ENCODE assay signal across 8 cellular contexts in the genomic region with DNA sequence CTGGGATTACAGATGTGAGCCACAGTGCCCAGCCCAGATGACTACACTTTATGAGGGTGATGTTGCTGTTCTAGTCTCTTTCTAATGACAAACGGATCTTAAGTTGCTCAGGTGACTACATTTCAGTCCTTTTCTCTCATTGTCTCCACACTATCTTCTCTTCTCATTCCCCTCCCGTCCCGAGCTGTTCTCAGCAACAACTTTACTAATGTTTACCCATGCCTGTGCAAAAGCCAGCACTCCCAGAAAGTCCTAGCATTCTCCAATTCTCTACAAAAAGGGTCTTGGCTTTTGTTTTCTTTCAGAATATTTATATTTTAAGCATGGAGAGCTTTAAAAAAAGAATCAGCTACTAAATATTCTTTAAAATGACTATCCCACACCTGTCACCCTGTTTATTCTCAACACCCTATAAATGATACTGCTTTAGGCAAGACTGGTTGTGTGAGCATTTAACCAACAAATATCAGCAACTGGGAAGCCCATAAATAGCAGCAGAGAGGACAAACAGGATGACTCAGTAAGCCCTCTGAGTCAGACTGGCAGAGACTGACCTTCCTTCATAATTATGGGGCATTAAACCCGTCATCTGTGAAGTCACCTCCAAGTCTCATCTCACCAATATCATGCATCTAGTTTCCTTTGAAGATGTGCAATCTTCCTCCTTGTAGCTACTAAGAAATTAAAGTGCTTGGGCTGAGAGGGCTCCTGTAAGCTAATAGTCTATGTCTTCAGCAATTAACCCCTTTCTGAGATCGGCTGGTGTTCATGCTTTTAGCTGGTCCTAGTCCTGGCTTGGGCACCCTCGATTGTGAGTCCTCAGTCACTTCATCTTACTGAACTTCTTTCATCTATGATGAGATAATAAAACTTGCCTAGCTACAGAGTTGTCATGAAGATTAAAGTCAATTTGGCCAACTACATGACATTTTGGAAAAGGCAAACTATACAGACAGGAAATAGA.
DNase-seq lines count a peak whose midpoint lies in the region; ATAC-seq and TF ChIP-seq lines count a peak whose summit lies in the region.
"Not testable (repeated sequence)": the region's sequence is repeated elsewhere in the genome, so short reads cannot be mapped to it uniquely, and the experiment has no call there.

No MANE protein-coding gene starts in this region.

- DNase-seq in Daoy (ENCODE audit: low read depth) = peak; percentile 47
- DNase-seq in PC-3 = peak; percentile 84
- peak; percentile 55 for DNase-seq in amniotic epithelial cell (ENCODE audit: low read depth)
- DNase-seq in foreskin keratinocyte = peak in 1 of 2 donors; percentile 69
- peak; percentile 88 for DNase-seq in renal cortical epithelial cell (ENCODE audit: low read depth)

- not testable (repeated sequence) for TF ChIP-seq CTCF in PC-3 (conservative IDR thresholded peaks at IDR 0.05; ENCODE audit: low read depth, low read length); foreskin keratinocyte (conservative IDR thresholded peaks at IDR 0.05)

- CTCF ChIA-PET in PC-3 (lab: Charles Lee) = interaction anchor here (1.0 kb wide), 1 partner anchor 9 kb away, joined by 4 read pairs; no protein-coding TSS in a partner anchor

- H3F3A ChIP-seq in PC-3 (ENCODE audit: low read length, unreplicated experiment) = not testable (repeated sequence)

- POLR2A ChIA-PET in PC-3 (lab: Charles Lee; ENCODE audit: unreplicated experiment) = not testable (repeated sequence)

- not testable (repeated sequence) for H2AFZ ChIP-seq in PC-3 (ENCODE audit: low read length)

- H3K4me2 ChIP-seq in PC-3 (ENCODE audit: low read length) = peak overlapping the region; percentile 62

- H3K36me3 ChIP-seq in PC-3 (ENCODE audit: low read depth, low read length) = not testable (repeated sequence)

- peak; percentile 49 for ATAC-seq in GM19397 (IDR thresholded peaks at IDR 0.05; ENCODE audit: unreplicated experiment)
- peak; percentile 44 for ATAC-seq in HG02623 (IDR thresholded peaks at IDR 0.05; ENCODE audit: unreplicated experiment)
- peak; percentile 79 for ATAC-seq in HG03457 (IDR thresholded peaks at IDR 0.05; ENCODE audit: unreplicated experiment)
- ATAC-seq in PC-3 = peak; percentile 97
- ATAC-seq in foreskin keratinocyte = peak; percentile 97

- not testable (repeated sequence) for H3K4me3 ChIP-seq in PC-3 (ENCODE audit: low read length)

- H3K4me1 ChIP-seq in PC-3 (ENCODE audit: insufficient read depth, low read length); foreskin keratinocyte: not testable (repeated sequence)

- not testable (repeated sequence) for H3K9me3 ChIP-seq in PC-3 (ENCODE audit: low read length)

- H3K79me2 ChIP-seq in PC-3 (ENCODE audit: low read length) = not testable (repeated sequence)

- not testable (repeated sequence) for H3K27me3 ChIP-seq in PC-3 (ENCODE audit: low read length); foreskin keratinocyte

- peak overlapping the region; percentile 53 for H3K27ac ChIP-seq in PC-3 (ENCODE audit: low read length)
- not testable (repeated sequence) for H3K27ac ChIP-seq in foreskin keratinocyte

- H3K9me2 ChIP-seq in PC-3 (replicated peaks; ENCODE audit: low read length) = not testable (repeated sequence)

- BruUV-seq in PC-3 (replicated peaks; lab: Mats Ljungman, UMichigan) = not testable (repeated sequence)

- H3K9ac ChIP-seq in PC-3 (ENCODE audit: low read length) = not testable (repeated sequence)

- intact Hi-C loops in PC-3 (cut with micrococcal nuclease) = not testable (repeated sequence)

- H4K20me1 ChIP-seq in PC-3 (ENCODE audit: low read length) = not testable (repeated sequence)

Comparison
In these comparisons a context has a peak if more than half of its experiments do, and no peak if none do; other contexts are left out.
1. ATAC-seq: peak in every context shown above with its lines; median percentile 97 in PC-3; 97 in foreskin keratinocyte; 79 in HG03457; 49 in GM19397; 44 in HG02623.